Comparison of ENCODE assay signal across 14 cellular contexts in genomic region chr14:68084256-68084655, GRCh38.
DNase-seq lines count a peak whose midpoint lies in the region; ATAC-seq and TF ChIP-seq lines count a peak whose summit lies in the region.
"Had no signal": no experiment of that assay in that cellular context is flagged by ENCODE, and none has a peak within 500 bp of the region (broad histone marks: within the 10 kb centered on the region; RNA-seq: fewer than 3 reads in every experiment).

No MANE protein-coding gene starts in this region.

- CTCF ChIA-PET in BJ (lab: Yijun Ruan, JAX), result interaction anchor here (1.2 to 1.5 kb wide), 2 partner anchors 100 to 733 kb away, joined by 3 read pairs; no protein-coding TSS in a partner anchor

- POLR2A ChIA-PET in BJ (lab: Charles Lee), result no interaction called here

- H3K27me3 ChIP-seq in BJ (ENCODE audit: control insufficient read depth, insufficient read depth, low read length), result no peaks in the 10 kb centered on the region

- H3K4me1 Mint-ChIP-seq in glutamatergic neuron (ENCODE audit: low read depth, unreplicated experiment), result peaks cover 6% of the 10 kb centered on the region

- no peak overlapping the region for H3K4me3 ChIP-seq in BJ (ENCODE audit: low read depth, low read length)
- H3K4me3 ChIP-seq: thoracic aorta had no signal

- intact Hi-C loops in left colon (cut with DNase I, micrococcal nuclease), result no loop called here

- H3K9me3 Mint-ChIP-seq in glutamatergic neuron (ENCODE audit: unreplicated experiment), result peaks cover 2% of the 10 kb centered on the region
- H3K9me3 Mint-ChIP-seq: CD8-positive, alpha-beta memory T cell had no signal

- H3K4me3 Mint-ChIP-seq in glutamatergic neuron (ENCODE audit: unreplicated experiment), result no peak overlapping the region
- H3K4me3 Mint-ChIP-seq: CD8-positive, alpha-beta memory T cell had no signal

- no peaks in the 10 kb centered on the region for H3K27me3 Mint-ChIP-seq in glutamatergic neuron (ENCODE audit: unreplicated experiment)

- no peak overlapping the region for H3K27ac Mint-ChIP-seq in glutamatergic neuron (ENCODE audit: unreplicated experiment)
- H3K27ac Mint-ChIP-seq: CD8-positive, alpha-beta memory T cell had no signal

- H3K36me3 ChIP-seq in BJ (ENCODE audit: control insufficient read depth, insufficient read depth, low read length), result no peaks in the 10 kb centered on the region
- H3K36me3 ChIP-seq: thoracic aorta had no signal

- DNase-seq in BJ (ENCODE audit: low read depth), result no peak
- DNase-seq in HT1080 (ENCODE audit: low read depth), result peak; percentile 35
- peak; percentile 37 for DNase-seq in astrocyte of the hippocampus (ENCODE audit: low read depth, low spot score)
- DNase-seq in left colon, result no peak
- no peak for DNase-seq in NCI-H1417 (lab: John Stamatoyannopoulos, UW)
- DNase-seq in glutamatergic neuron, result no peak
- DNase-seq: activated naive CD4-positive, alpha-beta T cell; CD8-positive, alpha-beta memory T cell; NCI-H510A; stimulated activated CD4-positive, alpha-beta T cell treated with anti-CD3 and anti-CD28 coated beads, Interleukin-4, amount 100 ng/mL, for 1 hour had no signal

- TF ChIP-seq CTCF in BJ (IDR thresholded peaks at IDR 0.05; ENCODE audit: insufficient read depth, low read depth, low read length) (peak; percentile 37; the same call in 1 of the 2 replicates), glutamatergic neuron (IDR thresholded peaks at IDR 0.05; ENCODE audit: partially characterized antibody, unreplicated experiment) (no peak)

- H3K36me3 Mint-ChIP-seq in glutamatergic neuron (ENCODE audit: unreplicated experiment), result no peaks in the 10 kb centered on the region

- peak; percentile 51 for ATAC-seq in left colon
- ATAC-seq in GM18907 (IDR thresholded peaks at IDR 0.05; ENCODE audit: unreplicated experiment), result no peak
- ATAC-seq in GM18870 (IDR thresholded peaks at IDR 0.05; ENCODE audit: unreplicated experiment), result no peak
- ATAC-seq: esophagus mucosa had no signal

Comparison
In these comparisons a context has a peak if more than half of its experiments do, and no peak if none do; other contexts are left out.
1. DNase-seq: peak in HT1080 (single experiment) and astrocyte of the hippocampus (single experiment); none in BJ (single experiment), left colon (0 of 2), NCI-H1417 (0 of 3) and glutamatergic neuron (single experiment).